25 cellular contexts compared by ENCODE assay signal in the genomic region with DNA sequence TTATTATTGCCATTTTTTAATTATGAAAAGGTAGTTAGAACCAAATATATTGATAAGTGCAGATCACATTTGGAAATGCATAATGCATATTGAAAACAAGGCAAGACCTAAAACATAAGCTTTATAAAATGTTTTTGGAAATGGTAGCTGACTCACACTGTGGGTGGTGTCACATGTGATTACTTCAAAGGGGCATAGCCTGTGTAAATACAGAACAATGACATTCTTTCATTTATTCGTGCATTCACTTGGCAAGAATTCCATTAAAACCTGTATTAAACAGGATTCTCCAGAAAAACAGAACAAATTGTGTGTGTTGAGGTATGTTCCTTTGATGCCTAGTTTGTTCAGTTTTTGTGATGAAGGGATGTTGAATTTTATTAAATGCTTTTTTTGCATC.
"Had no signal": no experiment of that assay in that cellular context is flagged by ENCODE, and none has a peak within 500 bp of the region (broad histone marks: within the 10 kb centered on the region; RNA-seq: fewer than 3 reads in every experiment).

No MANE protein-coding gene starts in this region.

- H3K4me3 ChIP-seq: coronary artery, gastrocnemius medialis, lung, mucosa of descending colon, pancreas, sigmoid colon, skin epidermis, spleen, testis, tibial artery, uterus had no signal

- DNase-seq: dermis blood vessel endothelial cell; effector memory CD8-positive, alpha-beta T cell; erythroblast; gastrocnemius medialis; head of caudate nucleus; kidney; mucosa of descending colon; naive B cell; pancreas; right cardiac atrium; sigmoid colon; spleen; stimulated activated CD4-positive, alpha-beta T cell treated with anti-CD3 and anti-CD28 coated beads, Interleukin-4, amount 100 ng/mL, for 4 hours; stimulated activated naive CD8-positive, alpha-beta T cell treated with anti-CD3 and anti-CD28 coated beads, Interleukin-15, Interleukin-2, amounts not matched to agents 100 U/mL and 50 U/mL, for 24 hours; substantia nigra; testis; tibial artery; uterus had no signal

- H3K9me3 ChIP-seq: mucosa of descending colon, neutrophil, pancreas, sigmoid colon, spleen, testis, tibial artery, uterus had no signal

- H3K4me1 ChIP-seq: gastrocnemius medialis, pancreas, sigmoid colon, spleen, testis, uterus had no signal

- H3K27ac ChIP-seq: coronary artery, gastrocnemius medialis, neutrophil, pancreas, sigmoid colon, skin epidermis, spleen, testis, tibial artery, uterus had no signal

- H3K36me3 ChIP-seq: gastrocnemius medialis, neutrophil, pancreas, sigmoid colon, spleen, tibial artery, uterus had no signal

- ATAC-seq: effector memory CD8-positive, alpha-beta T cell; gastrocnemius medialis; left lobe of liver; mucosa of descending colon; natural killer cell treated with Interleukin-12 subunit alpha and Interleukin-12 subunit beta and Interleukin-15 and Interleukin-18, amount 100 ng/mL, for 72 hours; pancreas; right cardiac atrium; stimulated activated memory B cell treated with anti-CD40 and anti-IgM and Interleukin-4, amounts not matched to agents 10 μg/mL and 1 μg/mL and 100 μg/mL, for 72 hours; stimulated activated naive CD8-positive, alpha-beta T cell treated with anti-CD3 and anti-CD28 coated beads, Interleukin-15, Interleukin-2, amounts not matched to agents 100 U/mL and 50 U/mL, for 24 hours had no signal

- H3K27me3 ChIP-seq: gastrocnemius medialis, neutrophil, sigmoid colon, spleen, testis, tibial artery, uterus had no signal
